ENCODE assay signal across 26 cellular contexts in the genomic region with DNA sequence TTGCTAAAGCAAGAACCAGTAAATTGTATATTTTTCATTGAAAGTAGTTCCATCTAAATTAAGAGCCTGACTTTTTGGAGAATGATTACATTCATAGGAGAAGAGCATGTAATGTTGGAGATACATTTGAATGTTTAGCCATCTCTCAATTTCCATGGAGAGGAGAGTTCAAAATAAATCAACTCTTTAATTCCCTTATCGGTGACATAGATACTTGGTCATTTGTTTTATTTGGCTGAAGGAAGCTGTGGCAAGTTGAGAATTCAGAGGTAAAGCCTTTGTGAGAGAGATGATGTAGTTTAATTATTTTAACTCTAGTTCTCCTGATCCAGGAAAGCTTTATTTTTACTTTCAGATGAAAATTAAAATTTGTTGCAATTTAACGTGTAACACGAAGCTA.
"Had no signal": no experiment of that assay in that cellular context is flagged by ENCODE, and none has a peak within 500 bp of the region (broad histone marks: within the 10 kb centered on the region; RNA-seq: fewer than 3 reads in every experiment).

No MANE protein-coding gene starts in this region.

- H3K27me3 Mint-ChIP-seq: activated CD4-positive, alpha-beta memory T cell treated with anti-CD3 and anti-CD28 coated beads for 36 hours; activated CD4-positive, alpha-beta T cell treated with anti-CD3 and anti-CD28 coated beads, Interleukin-2, amount 10 ng/mL, durations not matched to agents 24 days and 14 days; activated naive CD4-positive, alpha-beta T cell treated with anti-CD3 and anti-CD28 coated beads, Interleukin-2, amount 10 ng/mL, durations not matched to agents 7 days and 5 days; activated naive CD8-positive, alpha-beta T cell treated with anti-CD3 and anti-CD28 coated beads, Interleukin-2, amount 10 ng/mL, durations not matched to agents 7 days and 5 days; IgD-negative memory B cell had no signal

- H3K36me3 Mint-ChIP-seq: activated CD4-positive, alpha-beta memory T cell treated with anti-CD3 and anti-CD28 coated beads for 36 hours; activated naive CD4-positive, alpha-beta T cell treated with anti-CD3 and anti-CD28 coated beads, Interleukin-2, amount 10 ng/mL, durations not matched to agents 7 days and 5 days; WTC11 had no signal

- H3K27ac ChIP-seq: body of pancreas, SK-N-MC had no signal

- H3K4me3 ChIP-seq: body of pancreas, SK-N-MC had no signal

- ATAC-seq: activated T-cell treated with anti-CD3 and anti-CD28 coated beads, Interleukin-2, amount 50 U/mL, for 4 hours; body of pancreas; Panc1; Right ventricle myocardium inferior; WTC11 had no signal

- H3K27ac Mint-ChIP-seq: activated CD4-positive, alpha-beta memory T cell treated with anti-CD3 and anti-CD28 coated beads for 36 hours; activated CD4-positive, alpha-beta T cell treated with anti-CD3 and anti-CD28 coated beads, Interleukin-2, amount 10 ng/mL, durations not matched to agents 24 days and 14 days; activated naive CD4-positive, alpha-beta T cell treated with anti-CD3 and anti-CD28 coated beads, Interleukin-2, amount 10 ng/mL, durations not matched to agents 7 days and 5 days; activated naive CD8-positive, alpha-beta T cell treated with anti-CD3 and anti-CD28 coated beads, Interleukin-2, amount 10 ng/mL, durations not matched to agents 7 days and 5 days; IgD-negative memory B cell; T-helper 1 cell treated with Interleukin-12 subunit alpha and Interleukin-12 subunit beta and Interleukin-4 antibody, amounts not matched to agents 30 μg/mL and 1 μg/mL, for 36 hours had no signal

- H3K27me3 ChIP-seq: body of pancreas had no signal

- H3K9me3 ChIP-seq: body of pancreas had no signal

- H3K9me3 Mint-ChIP-seq: activated CD4-positive, alpha-beta memory T cell treated with anti-CD3 and anti-CD28 coated beads for 36 hours; activated CD4-positive, alpha-beta T cell treated with anti-CD3 and anti-CD28 coated beads, Interleukin-2, amount 10 ng/mL, durations not matched to agents 24 days and 14 days; activated naive CD4-positive, alpha-beta T cell treated with anti-CD3 and anti-CD28 coated beads, Interleukin-2, amount 10 ng/mL, durations not matched to agents 7 days and 5 days; activated naive CD8-positive, alpha-beta T cell treated with anti-CD3 and anti-CD28 coated beads, Interleukin-2, amount 10 ng/mL, durations not matched to agents 7 days and 5 days; activated T-cell treated with anti-CD3 and anti-CD28 coated beads, Interleukin-2, amount 50 U/mL, for 4 hours; T-helper 1 cell treated with Interleukin-12 subunit alpha and Interleukin-12 subunit beta and Interleukin-4 antibody, amounts not matched to agents 30 μg/mL and 1 μg/mL, for 36 hours; WTC11 had no signal

- H3K4me3 Mint-ChIP-seq: activated CD4-positive, alpha-beta memory T cell treated with anti-CD3 and anti-CD28 coated beads for 36 hours; activated CD4-positive, alpha-beta T cell treated with anti-CD3 and anti-CD28 coated beads, Interleukin-2, amount 10 ng/mL, durations not matched to agents 24 days and 14 days; activated naive CD4-positive, alpha-beta T cell treated with anti-CD3 and anti-CD28 coated beads, Interleukin-2, amount 10 ng/mL, durations not matched to agents 7 days and 5 days; activated naive CD8-positive, alpha-beta T cell treated with anti-CD3 and anti-CD28 coated beads, Interleukin-2, amount 10 ng/mL, durations not matched to agents 7 days and 5 days; activated T-cell treated with anti-CD3 and anti-CD28 coated beads, Interleukin-2, amount 50 U/mL, for 4 hours; IgD-negative memory B cell; T-helper 1 cell treated with Interleukin-12 subunit alpha and Interleukin-12 subunit beta and Interleukin-4 antibody, amounts not matched to agents 30 μg/mL and 1 μg/mL, for 36 hours; WTC11 had no signal

- DNase-seq: activated CD4-positive, alpha-beta memory T cell treated with anti-CD3 and anti-CD28 coated beads for 36 hours; activated CD4-positive, alpha-beta T cell treated with anti-CD3 and anti-CD28 coated beads, Interleukin-2, amount 10 ng/mL, durations not matched to agents 24 days and 14 days; activated CD4-positive, CD25-positive, alpha-beta regulatory T cell treated with anti-CD3 and anti-CD28 coated beads, Interleukin-2, amount 50 U/mL, for 72 hours; activated CD8-positive, alpha-beta memory T cell treated with anti-CD3 and anti-CD28 coated beads for 24 hours; activated gamma-delta T cell; activated naive CD4-positive, alpha-beta T cell treated with anti-CD3 and anti-CD28 coated beads, Interleukin-2, amount 10 ng/mL, durations not matched to agents 7 days and 5 days; activated naive CD8-positive, alpha-beta T cell treated with anti-CD3 and anti-CD28 coated beads, Interleukin-2, amount 10 ng/mL, durations not matched to agents 7 days and 5 days; activated T-cell treated with anti-CD3 and anti-CD28 coated beads, Interleukin-2, amount 50 U/mL, for 4 hours; aorta; body of pancreas; KG1; NCI-H1092; NCI-H1417; NCI-H1930; NCI-H2171; NCI-H2227 treated with DMSO at 0.1 percent for 48 hours; NCI-H82; NK-92 treated with Interleukin-12 subunit alpha and Interleukin-12 subunit beta, amount 100 ng/mL, for 24 hours; OCI-M1; RPMI8226 had no signal
